In genomic region chr10:30368065-30368718, GRCh38 we compare ENCODE assay signal across 13 cellular contexts. TPM values are rescaled to one million over a fixed set of nuclear protein-coding genes. Genes with fewer than 3 reads are reported as not detected.
DNase-seq lines count a peak whose midpoint lies in the region; ATAC-seq and TF ChIP-seq lines count a peak whose summit lies in the region.
"Had no signal": no experiment of that assay in that cellular context is flagged by ENCODE, and none has a peak within 500 bp of the region (broad histone marks: within the 10 kb centered on the region; RNA-seq: fewer than 3 reads in every experiment).

No MANE protein-coding gene starts in this region.

- TF ChIP-seq CTCF in omental fat pad (IDR thresholded peaks at IDR 0.05), result no peak

- ATAC-seq in left ventricle myocardium superior (peak; percentile 53), omental fat pad (ENCODE audit: low FRiP score) (peak; percentile 57), HG02610 (IDR thresholded peaks at IDR 0.05; ENCODE audit: unreplicated experiment) (no peak), GM19023 (IDR thresholded peaks at IDR 0.05; ENCODE audit: unreplicated experiment) (no peak)
- ATAC-seq: GM12878 had no signal

- DNase-seq in AG20443 (ENCODE audit: low spot score) (peak; percentile 81), amniotic epithelial cell (ENCODE audit: low read depth) (peak; percentile 68), left ventricle myocardium superior (peak; percentile 49), omental fat pad (ENCODE audit: low spot score) (no peak), HuH-7 (ENCODE audit: low spot score) (no peak), HUDEP-2 (lab: John Stamatoyannopoulos, UW; ENCODE audit: unreplicated experiment in 76 of 76) (no peak)
- DNase-seq: activated CD8-positive, alpha-beta memory T cell treated with anti-CD3 and anti-CD28 coated beads, Interleukin-2, amount 50 U/mL, for 48 hours; activated naive CD8-positive, alpha-beta T cell treated with anti-CD3 and anti-CD28 coated beads for 36 hours; trophoblast cell; WERI-Rb-1 had no signal

- intact Hi-C loops in left ventricle myocardium superior (cut with micrococcal nuclease), result no loop called here

RNA-seq across cellular contexts. Expression of gene MTPAP, which starts 19.1 kb away (rescaled TPM):
- 24.0 TPM for total RNA-seq in left ventricle myocardium superior
- 10 to 100 TPM; 15.1 to 31.1 (median 15.8) TPM for total RNA-seq in omental fat pad

Comparison
In these comparisons a context has a peak if more than half of its experiments do, and no peak if none do; other contexts are left out.
1. DNase-seq: peak in AG20443 (single experiment), amniotic epithelial cell (single experiment) and left ventricle myocardium superior (single experiment); none in omental fat pad (single experiment), HuH-7 (single experiment) and HUDEP-2 (0 of 76).
2. ATAC-seq: peak in left ventricle myocardium superior (single experiment) and omental fat pad (single experiment); none in HG02610 (single experiment) and GM19023 (single experiment).